25 cellular contexts compared by ENCODE assay signal in the genomic region with DNA sequence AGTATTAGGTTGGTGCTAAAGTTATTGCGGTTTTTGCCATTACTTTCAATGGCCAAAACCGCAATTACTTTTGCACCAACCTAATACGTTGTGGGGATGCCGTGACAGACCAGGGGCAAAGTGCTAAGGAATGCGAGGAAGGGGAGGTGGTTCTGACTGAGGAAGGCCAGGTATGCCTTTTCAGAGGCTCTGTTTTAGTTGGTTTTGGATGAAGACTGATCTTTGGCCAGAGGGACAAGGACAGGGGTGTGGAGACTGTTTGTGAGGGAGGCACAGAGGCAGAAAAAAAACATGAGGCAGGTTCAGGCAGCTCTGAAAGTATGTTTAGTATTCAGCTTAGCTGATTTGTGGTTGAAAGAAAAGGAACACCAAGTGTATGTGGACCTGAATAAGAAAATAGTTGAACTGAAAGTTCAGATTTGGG.
"Had no signal": no experiment of that assay in that cellular context is flagged by ENCODE, and none has a peak within 500 bp of the region (broad histone marks: within the 10 kb centered on the region; RNA-seq: fewer than 3 reads in every experiment).

No MANE protein-coding gene starts in this region.

- H3K36me3 ChIP-seq: Peyer's patch, SJSA1 had no signal

- H3K9me3 ChIP-seq: Peyer's patch, SJSA1 had no signal

- H3K27ac ChIP-seq: KMS-11, PC-9, Peyer's patch, SJSA1, SK-N-MC had no signal

- H3K4me2 ChIP-seq: KMS-11, PC-9 had no signal

- H2AFZ ChIP-seq: PC-9 had no signal

- H3K27me3 ChIP-seq: Peyer's patch, SJSA1 had no signal

- H3K9ac ChIP-seq: KMS-11 had no signal

- DNase-seq: IMR-90; Kasumi-1; NCI-H1092; NCI-H1105 treated with DMSO at 0.1 percent for 48 hours; NCI-H1417 treated with DMSO at 0.1 percent for 48 hours; NCI-H146; NCI-H1694 treated with DMSO at 0.1 percent for 48 hours; NCI-H1930; NCI-H2081; NCI-H2107; NCI-H226; NCI-H446; NCI-H510A; NCI-H524 treated with DMSO at 0.1 percent for 48 hours; NCI-H69; NCI-H774; NK-92 treated with Interleukin-12 subunit alpha and Interleukin-12 subunit beta, amount 100 ng/mL, for 24 hours; OCI-M1; PC-9; Peyer's patch; Right ventricle myocardium superior; SIG-M5 had no signal

- H3K4me3 ChIP-seq: PC-9, Peyer's patch, SJSA1, SK-N-MC had no signal

- H3K4me1 ChIP-seq: Peyer's patch, SJSA1 had no signal
